In genomic region chr17:82036634-82037112, GRCh38 we compare ENCODE assay signal across 8 cellular contexts. TPM values are rescaled to one million over a fixed set of nuclear protein-coding genes. Genes with fewer than 3 reads are reported as not detected.
DNase-seq lines count a peak whose midpoint lies in the region; ATAC-seq lines count a peak whose summit lies in the region.

No MANE protein-coding gene starts in this region.

- H3K27ac ChIP-seq in subcutaneous abdominal adipose tissue (ENCODE audit: low read depth, low read length), result peak overlapping the region; percentile 57

- peaks cover 16% of the 10 kb centered on the region for H3K4me1 Mint-ChIP-seq in T-helper 1 cell treated with Interleukin-12 subunit alpha and Interleukin-12 subunit beta and Interleukin-4 antibody, amounts not matched to agents 30 μg/mL and 1 μg/mL, for 36 hours (ENCODE audit: low read depth)
- H3K4me1 Mint-ChIP-seq in activated T-helper 17 cell treated with anti-CD3 and anti-CD28 coated beads, Interleukin-2, amount 50 U/mL, for 72 hours, result peaks cover 15% of the 10 kb centered on the region
- peaks cover 15 to 26% of the 10 kb centered on the region in 2 donors for H3K4me1 Mint-ChIP-seq in immature natural killer cell

- peaks cover 4% of the 10 kb centered on the region for H3K27me3 Mint-ChIP-seq in T-helper 1 cell treated with Interleukin-12 subunit alpha and Interleukin-12 subunit beta and Interleukin-4 antibody, amounts not matched to agents 30 μg/mL and 1 μg/mL, for 36 hours (ENCODE audit: low read depth)
- H3K27me3 Mint-ChIP-seq in activated T-helper 17 cell treated with anti-CD3 and anti-CD28 coated beads, Interleukin-2, amount 50 U/mL, for 72 hours, result no peaks in the 10 kb centered on the region
- H3K27me3 Mint-ChIP-seq in immature natural killer cell (ENCODE audit: low read depth in 3 of 3), result peaks cover 0 to 14% (median 0%) of the 10 kb centered on the region in 3 donors

- peak overlapping the region in 4 of 5 donors; percentile 70 to 91 (median 78) for H3K9ac ChIP-seq in subcutaneous abdominal adipose tissue (ENCODE audit: low read length in 5 of 5)

- H3K9me3 ChIP-seq in subcutaneous abdominal adipose tissue (ENCODE audit: control insufficient read depth in 5 of 5, low read length in 5 of 5), result no peaks in the 10 kb centered on the region

- H3K9me3 Mint-ChIP-seq in T-helper 1 cell treated with Interleukin-12 subunit alpha and Interleukin-12 subunit beta and Interleukin-4 antibody, amounts not matched to agents 30 μg/mL and 1 μg/mL, for 36 hours, result no peaks in the 10 kb centered on the region
- no peaks in the 10 kb centered on the region for H3K9me3 Mint-ChIP-seq in activated T-helper 17 cell treated with anti-CD3 and anti-CD28 coated beads, Interleukin-2, amount 50 U/mL, for 72 hours
- H3K9me3 Mint-ChIP-seq in immature natural killer cell, result no peaks in the 10 kb centered on the region

- H3K4me3 ChIP-seq in subcutaneous abdominal adipose tissue (ENCODE audit: low read depth in 1 of 5, low read length in 5 of 5), result peak overlapping the region; percentile 45 to 70 (median 67)

- H3K27ac Mint-ChIP-seq in T-helper 1 cell treated with Interleukin-12 subunit alpha and Interleukin-12 subunit beta and Interleukin-4 antibody, amounts not matched to agents 30 μg/mL and 1 μg/mL, for 36 hours, result peak overlapping the region; percentile 26
- H3K27ac Mint-ChIP-seq in activated T-helper 17 cell treated with anti-CD3 and anti-CD28 coated beads, Interleukin-2, amount 50 U/mL, for 72 hours, result no peak overlapping the region
- peak overlapping the region in 1 of 6 donors; percentile 43 for H3K27ac Mint-ChIP-seq in immature natural killer cell

- no peak for ATAC-seq in activated T-helper 17 cell treated with anti-CD3 and anti-CD28 coated beads, Interleukin-2, amount 50 U/mL, for 72 hours (replicated peaks)
- ATAC-seq in GM21786 (IDR thresholded peaks at IDR 0.05; ENCODE audit: unreplicated experiment) (no peak), HG03565 (IDR thresholded peaks at IDR 0.05; ENCODE audit: unreplicated experiment) (no peak)

- H3K27me3 ChIP-seq in subcutaneous abdominal adipose tissue (ENCODE audit: control insufficient read depth in 5 of 5, insufficient read depth in 4 of 5, low read length in 5 of 5), result peaks cover 0 to 7% (median 0%) of the 10 kb centered on the region in 5 donors

- H3K4me3 Mint-ChIP-seq in T-helper 1 cell treated with Interleukin-12 subunit alpha and Interleukin-12 subunit beta and Interleukin-4 antibody, amounts not matched to agents 30 μg/mL and 1 μg/mL, for 36 hours, result peak overlapping the region; percentile 72
- H3K4me3 Mint-ChIP-seq in activated T-helper 17 cell treated with anti-CD3 and anti-CD28 coated beads, Interleukin-2, amount 50 U/mL, for 72 hours, result peak overlapping the region; percentile 87
- H3K4me3 Mint-ChIP-seq in immature natural killer cell, result peak overlapping the region; percentile 33 to 88 (median 69)

- DNase-seq in T-helper 1 cell (no peak), immature natural killer cell (no peak), HuH-7.5 (ENCODE audit: low spot score) (no peak)

- H3K36me3 Mint-ChIP-seq in T-helper 1 cell treated with Interleukin-12 subunit alpha and Interleukin-12 subunit beta and Interleukin-4 antibody, amounts not matched to agents 30 μg/mL and 1 μg/mL, for 36 hours (ENCODE audit: low read depth), result peaks cover 7% of the 10 kb centered on the region
- H3K36me3 Mint-ChIP-seq in activated T-helper 17 cell treated with anti-CD3 and anti-CD28 coated beads, Interleukin-2, amount 50 U/mL, for 72 hours (ENCODE audit: low read depth), result no peaks in the 10 kb centered on the region
- peaks cover 0 to 6% (median 3%) of the 10 kb centered on the region in 3 donors for H3K36me3 Mint-ChIP-seq in immature natural killer cell

- H3K4me1 ChIP-seq in subcutaneous abdominal adipose tissue (ENCODE audit: control insufficient read depth in 5 of 5, insufficient read depth in 5 of 5, low read length in 5 of 5), result peaks cover 4 to 39% (median 32%) of the 10 kb centered on the region in 5 donors

- H3K36me3 ChIP-seq in subcutaneous abdominal adipose tissue (ENCODE audit: control insufficient read depth in 5 of 5, insufficient read depth in 5 of 5, low read length in 5 of 5), result peaks cover 0 to 3% (median 0%) of the 10 kb centered on the region in 5 donors

RNA-seq across cellular contexts. Expression of gene DCXR, which starts 0.8 kb away (rescaled TPM):
- 10 to 100 TPM; 63.1 to 91.0 TPM for total RNA-seq in activated T-helper 17 cell treated with anti-CD3 and anti-CD28 coated beads, Interleukin-2, amount 50 U/mL, for 72 hours
- 100 to 1,000 TPM; 144 to 242 (median 165) TPM for polyA plus RNA-seq in immature natural killer cell

RNA-seq across cellular contexts. Expression of gene RAC3, which starts 5.2 kb away (rescaled TPM):
- total RNA-seq in activated T-helper 17 cell treated with anti-CD3 and anti-CD28 coated beads, Interleukin-2, amount 50 U/mL, for 72 hours, result 1 to 10 TPM; 6.6 to 7.7 TPM
- not detected for polyA plus RNA-seq in immature natural killer cell

RNA-seq across cellular contexts. Expression of gene LRRC45, which starts 13.6 kb away (rescaled TPM):
- total RNA-seq in activated T-helper 17 cell treated with anti-CD3 and anti-CD28 coated beads, Interleukin-2, amount 50 U/mL, for 72 hours, result 10 to 100 TPM; 14.0 to 23.9 TPM
- 1 to 10 TPM; 4.7 to 9.9 (median 5.2) TPM for polyA plus RNA-seq in immature natural killer cell

RNA-seq across cellular contexts. Expression of gene CENPX, which starts 14.0 kb away (rescaled TPM):
- total RNA-seq in activated T-helper 17 cell treated with anti-CD3 and anti-CD28 coated beads, Interleukin-2, amount 50 U/mL, for 72 hours, result 100 to 1,000 TPM in 1 of 2 donors, 10 to 100 TPM in 1; 66.1 to 102 TPM
- 100 to 1,000 TPM in 2 of 3 donors, 10 to 100 TPM in 1; 70.0 to 104 (median 100) TPM for polyA plus RNA-seq in immature natural killer cell

RNA-seq across cellular contexts. Expression of gene RFNG, which starts 14.9 kb away (rescaled TPM):
- 10 to 100 TPM; 21.1 to 25.2 TPM for total RNA-seq in activated T-helper 17 cell treated with anti-CD3 and anti-CD28 coated beads, Interleukin-2, amount 50 U/mL, for 72 hours
- polyA plus RNA-seq in immature natural killer cell, result 1 to 10 TPM; 2.2 to 3.7 (median 3.2) TPM
